1 cellular context compared by ENCODE assay signal in genomic region chr3:195664131-195664530, GRCh38. TPM values are rescaled to one million over a fixed set of nuclear protein-coding genes. Genes with fewer than 3 reads are reported as not detected.
"Had no signal": no experiment of that assay in that cellular context is flagged by ENCODE, and none has a peak within 500 bp of the region (broad histone marks: within the 10 kb centered on the region; RNA-seq: fewer than 3 reads in every experiment).

No MANE protein-coding gene starts in this region.

RNA-seq across cellular contexts. Expression of gene MUC20, which starts 56.6 kb away (rescaled TPM):
- total RNA-seq: astrocyte had no signal
